9 cellular contexts compared by ENCODE assay signal in genomic region chr13:30158774-30159445, GRCh38.
DNase-seq lines count a peak whose midpoint lies in the region; TF ChIP-seq lines count a peak whose summit lies in the region.
"Had no signal": no experiment of that assay in that cellular context is flagged by ENCODE, and none has a peak within 500 bp of the region (broad histone marks: within the 10 kb centered on the region; RNA-seq: fewer than 3 reads in every experiment).

No MANE protein-coding gene starts in this region.

- peak overlapping the region; percentile 86 for H3K27ac Mint-ChIP-seq in activated T-cell treated with anti-CD3 and anti-CD28 coated beads, Interleukin-2, amount 50 U/mL, for 24 hours

- TF ChIP-seq EP300 in suprapubic skin (IDR thresholded peaks at IDR 0.05), result no peak

- no peaks in the 10 kb centered on the region for H3K36me3 ChIP-seq in fibroblast of lung (ENCODE audit: control insufficient read depth, insufficient read depth, low read length)
- no peaks in the 10 kb centered on the region for H3K36me3 ChIP-seq in suprapubic skin

- H3K79me2 ChIP-seq in fibroblast of lung (ENCODE audit: control insufficient read depth, insufficient read depth, low read length), result no peaks in the 10 kb centered on the region

- H3K4me3 ChIP-seq in fibroblast of lung (replicated peaks in 1 of 4; ENCODE audit: control extremely low read depth in 1 of 4, insufficient read depth in 1 of 4, low read depth in 3 of 4, low read length in 4 of 4), result no peak overlapping the region
- H3K4me3 ChIP-seq in suprapubic skin, result no peak overlapping the region

- no peak for DNase-seq in activated T-cell treated with anti-CD3 and anti-CD28 coated beads, Interleukin-2, amount 50 U/mL, for 24 hours
- DNase-seq in activated T-cell treated with anti-CD3 and anti-CD28 coated beads, Interleukin-2, amount 50 U/mL, for 1 hour, result no peak
- DNase-seq in RPMI7951 (ENCODE audit: low read depth) (peak; percentile 89), fibroblast of lung (ENCODE audit: low read depth in 2 of 2) (peak; percentile 68 to 86), suprapubic skin (ENCODE audit: low spot score in 2 of 2) (no peak), NCI-H1930 (lab: John Stamatoyannopoulos, UW) (no peak), NCI-H1105 (lab: John Stamatoyannopoulos, UW) (no peak), OCI-M1 (lab: John Stamatoyannopoulos, UW) (no peak)
- DNase-seq: GDM1 had no signal

- peaks cover 4% of the 10 kb centered on the region for H3K27me3 ChIP-seq in fibroblast of lung (ENCODE audit: control insufficient read depth, insufficient read depth, low read length)
- H3K27me3 ChIP-seq in suprapubic skin, result peaks cover 2% of the 10 kb centered on the region

- H3K4me1 ChIP-seq in fibroblast of lung (ENCODE audit: control insufficient read depth, extremely low read depth, insufficient read depth, low read length), result no peaks in the 10 kb centered on the region
- H3K4me1 ChIP-seq in suprapubic skin, result no peaks in the 10 kb centered on the region

- H3K9ac ChIP-seq in fibroblast of lung (ENCODE audit: insufficient read depth, low read length), result no peak overlapping the region

- no peak for TF ChIP-seq POLR2A in suprapubic skin (IDR thresholded peaks at IDR 0.05)

- H3K9me3 ChIP-seq in fibroblast of lung (ENCODE audit: control insufficient read depth, insufficient read depth, low read depth, low read length) (no peaks in the 10 kb centered on the region), suprapubic skin (no peaks in the 10 kb centered on the region)

- H3K4me1 Mint-ChIP-seq in activated T-cell treated with anti-CD3 and anti-CD28 coated beads, Interleukin-2, amount 50 U/mL, for 24 hours (ENCODE audit: low read depth), result peaks cover 47% of the 10 kb centered on the region

- H3K27me3 Mint-ChIP-seq in activated T-cell treated with anti-CD3 and anti-CD28 coated beads, Interleukin-2, amount 50 U/mL, for 24 hours, result no peaks in the 10 kb centered on the region

- no peak overlapping the region for H2AFZ ChIP-seq in fibroblast of lung (ENCODE audit: low read length)

- peak overlapping the region; percentile 48 for H3K4me3 Mint-ChIP-seq in activated T-cell treated with anti-CD3 and anti-CD28 coated beads, Interleukin-2, amount 50 U/mL, for 24 hours

- H3K4me2 ChIP-seq in fibroblast of lung (ENCODE audit: extremely low read depth, insufficient read depth, low read length), result no peak overlapping the region

- H3K27ac ChIP-seq in fibroblast of lung (ENCODE audit: insufficient read depth, low read length) (no peak overlapping the region), suprapubic skin (no peak overlapping the region)

- H3K36me3 Mint-ChIP-seq in activated T-cell treated with anti-CD3 and anti-CD28 coated beads, Interleukin-2, amount 50 U/mL, for 24 hours (ENCODE audit: low read depth), result no peaks in the 10 kb centered on the region

- H4K20me1 ChIP-seq in fibroblast of lung (ENCODE audit: control insufficient read depth, extremely low read depth, insufficient read depth, low read length), result no peaks in the 10 kb centered on the region

- WGBS in suprapubic skin, result 77% methylated on average over 8 of the region's 8 CpGs

- H3K9me3 Mint-ChIP-seq in activated T-cell treated with anti-CD3 and anti-CD28 coated beads, Interleukin-2, amount 50 U/mL, for 24 hours, result no peaks in the 10 kb centered on the region

- TF ChIP-seq CTCF in fibroblast of lung (conservative IDR thresholded peaks at IDR 0.05 in 1 of 2, IDR thresholded peaks at IDR 0.05 in 1 of 2; ENCODE audit: low read depth in 1 of 2, low read length in 2 of 2) (peak; percentile 49 to 53), suprapubic skin (IDR thresholded peaks at IDR 0.05) (peak; percentile 4 to 17)

Comparison
In these comparisons a context has a peak if more than half of its experiments do, and no peak if none do; other contexts are left out.
1. DNase-seq: peak in RPMI7951 (single experiment) and fibroblast of lung (2 of 2); none in activated T-cell treated with anti-CD3 and anti-CD28 coated beads, Interleukin-2, amount 50 U/mL, for 24 hours (single experiment), activated T-cell treated with anti-CD3 and anti-CD28 coated beads, Interleukin-2, amount 50 U/mL, for 1 hour (single experiment), suprapubic skin (0 of 2), NCI-H1930 (0 of 2), NCI-H1105 (single experiment) and OCI-M1 (single experiment).